ENCODE assay signal across 15 cellular contexts in genomic region chr17:82909322-82909904, GRCh38.
DNase-seq lines count a peak whose midpoint lies in the region; ATAC-seq, FAIRE-seq and TF ChIP-seq lines count a peak whose summit lies in the region.
"Had no signal": no experiment of that assay in that cellular context is flagged by ENCODE, and none has a peak within 500 bp of the region (broad histone marks: within the 10 kb centered on the region; RNA-seq: fewer than 3 reads in every experiment).

No MANE protein-coding gene starts in this region.

- no peaks in the 10 kb centered on the region for H3K9me3 Mint-ChIP-seq in CD4-positive, alpha-beta memory T cell
- H3K9me3 Mint-ChIP-seq: brain had no signal

- CTCF ChIA-PET in CD4-positive, alpha-beta memory T cell (lab: Charles Lee; ENCODE audit: partially characterized antibody) = no interaction called here

- peak overlapping the region in 4 of 7 donors; percentile 39 to 85 (median 64) for H3K27ac Mint-ChIP-seq in CD4-positive, alpha-beta memory T cell
- H3K27ac Mint-ChIP-seq: CD14-positive monocyte had no signal

- no peak overlapping the region for H3K4me3 Mint-ChIP-seq in CD4-positive, alpha-beta memory T cell
- H3K4me3 Mint-ChIP-seq: brain, CD14-positive monocyte had no signal

- POLR2A ChIA-PET in CD4-positive, alpha-beta memory T cell (lab: Charles Lee; ENCODE audit: partially characterized antibody) = interaction anchor here (0.8 to 1.1 kb wide), 2 partner anchors 25 to 45 kb away, joined by 3 to 4 read pairs; no protein-coding TSS in a partner anchor

- H3K27me3 ChIP-seq in CD4-positive, alpha-beta memory T cell (ENCODE audit: insufficient read depth, low read length) = no peaks in the 10 kb centered on the region
- H3K27me3 ChIP-seq in bronchial epithelial cell (ENCODE audit: control insufficient read depth, insufficient read depth, low read length) (no peaks in the 10 kb centered on the region), tibial artery (no peaks in the 10 kb centered on the region)

- no peaks in the 10 kb centered on the region for H3K4me1 ChIP-seq in CD4-positive, alpha-beta memory T cell (ENCODE audit: insufficient read depth, low read length)
- peaks cover 0 to 9% (median 2%) of the 10 kb centered on the region in 4 donors for H3K4me1 ChIP-seq in tibial artery

- peaks cover 1 to 8% (median 5%) of the 10 kb centered on the region in 4 donors for H3K4me1 Mint-ChIP-seq in CD4-positive, alpha-beta memory T cell

- H3K27me3 Mint-ChIP-seq in CD4-positive, alpha-beta memory T cell = no peaks in the 10 kb centered on the region
- H3K27me3 Mint-ChIP-seq: brain had no signal

- TF ChIP-seq CTCF in bronchial epithelial cell (IDR thresholded peaks at IDR 0.05; ENCODE audit: insufficient read depth, low read length, severe bottlenecking) (no peak), tibial artery (IDR thresholded peaks at IDR 0.05) (no peak)

- H3K36me3 Mint-ChIP-seq in CD4-positive, alpha-beta memory T cell = peaks cover 17 to 54% of the 10 kb centered on the region in 2 donors

- H3K9ac ChIP-seq in SK-N-MC (ENCODE audit: insufficient read length) = peak overlapping the region; percentile 13

- FAIRE-seq in bronchial epithelial cell (lab: Jason Lieb, UNC) = peak; percentile 58

- H3K4me3 ChIP-seq in CD4-positive, alpha-beta memory T cell (ENCODE audit: low read length in 2 of 2) = no peak overlapping the region
- H3K4me3 ChIP-seq in SK-N-MC (peak overlapping the region; percentile 73), bronchial epithelial cell (ENCODE audit: low read depth, low read length) (no peak overlapping the region), tibial artery (no peak overlapping the region)

- DNase-seq in CD4-positive, alpha-beta memory T cell = peak in 4 of 5 donors; percentile 31 to 72 (median 48)
- no peak for DNase-seq in SK-N-MC (ENCODE audit: low read depth, low spot score)
- DNase-seq in bronchial epithelial cell (ENCODE audit: low read depth) = no peak
- DNase-seq in stimulated activated CD8-positive, alpha-beta memory T cell treated with anti-CD3 and anti-CD28 coated beads, Interleukin-12 subunit alpha, Interleukin-12 subunit beta, amount 100 ng/mL, for 1 hour (ENCODE audit: low read depth) = peak; percentile 21
- no peak for DNase-seq in NCI-H187 (lab: John Stamatoyannopoulos, UW)
- no peak for DNase-seq in DMS79 treated with DMSO at 0.1 percent for 48 hours (lab: John Stamatoyannopoulos, UW)
- no peak for DNase-seq in tibial artery
- DNase-seq: hypothalamus; mammary epithelial cell; NCI-H226; stimulated activated CD4-positive, alpha-beta T cell treated with anti-CD3 and anti-CD28 coated beads, Interleukin-12 subunit alpha, Interleukin-12 subunit beta, amount 100 ng/mL, for 4 hours; SW 1271 had no signal

- intact Hi-C loops in CD4-positive, alpha-beta memory T cell (cut with micrococcal nuclease) = no loop called here
- intact Hi-C loops in tibial artery (cut with DNase I; ENCODE audit: low total_unique reads) = loop anchor here (5.0 kb wide), 1 partner anchor 1052 kb away; no protein-coding TSS in a partner anchor

- H3K9me3 ChIP-seq in CD4-positive, alpha-beta memory T cell (ENCODE audit: control insufficient read depth in 1 of 2, low read length in 2 of 2) = no peaks in the 10 kb centered on the region
- H3K9me3 ChIP-seq in SK-N-MC (ENCODE audit: low read depth, low read length) (no peaks in the 10 kb centered on the region), tibial artery (no peaks in the 10 kb centered on the region)

- peaks cover 39% of the 10 kb centered on the region for H3K36me3 ChIP-seq in CD4-positive, alpha-beta memory T cell (ENCODE audit: insufficient read depth, low read length)
- peaks cover 15% of the 10 kb centered on the region for H3K36me3 ChIP-seq in SK-N-MC (ENCODE audit: insufficient read depth, low read length)
- H3K36me3 ChIP-seq in bronchial epithelial cell (ENCODE audit: control insufficient read depth, insufficient read depth, low read length) = peaks cover 8% of the 10 kb centered on the region
- peaks cover 0 to 85% (median 33%) of the 10 kb centered on the region in 3 donors for H3K36me3 ChIP-seq in tibial artery

- ATAC-seq in HG03378 (IDR thresholded peaks at IDR 0.05; ENCODE audit: unreplicated experiment) = no peak

- H3K27ac ChIP-seq in CD4-positive, alpha-beta memory T cell (ENCODE audit: low read depth, low read length) = no peak overlapping the region
- peak overlapping the region; percentile 96 for H3K27ac ChIP-seq in SK-N-MC
- no peak overlapping the region for H3K27ac ChIP-seq in tibial artery

Comparison
In these comparisons a context has a peak if more than half of its experiments do, and no peak if none do; other contexts are left out.
1. DNase-seq: peak in CD4-positive, alpha-beta memory T cell (4 of 5) and stimulated activated CD8-positive, alpha-beta memory T cell treated with anti-CD3 and anti-CD28 coated beads, Interleukin-12 subunit alpha, Interleukin-12 subunit beta, amount 100 ng/mL, for 1 hour (single experiment); none in SK-N-MC (single experiment), bronchial epithelial cell (single experiment), NCI-H187 (0 of 2), DMS79 treated with DMSO at 0.1 percent for 48 hours (single experiment) and tibial artery (0 of 2).